ENCODE assay signal across 1 cellular context in genomic region chr12:42482820-42483533, GRCh38.
TF ChIP-seq lines count a peak whose summit lies in the region.

No MANE protein-coding gene starts in this region.

TF ChIP-seq in HEK293, 187 proteins besides CTCF, POLR2A, EP300 and RAD21 (continued from another document and continues in another):
- TF ChIP-seq INSM2 (tag by site-specific recombination; IDR thresholded peaks at IDR 0.05), result 0 out of 2 replicates have a peak, but pooled peaks have one; percentile 13
- TF ChIP-seq ZNF600 (tag by site-specific recombination; IDR thresholded peaks at IDR 0.05), result peak; percentile 34; the same call in 1 of the 2 replicates
- TF ChIP-seq ZNF514 (tag by site-specific recombination; IDR thresholded peaks at IDR 0.05), result no peak
- peak; percentile 75 for TF ChIP-seq ZFP37 (tag by site-specific recombination; IDR thresholded peaks at IDR 0.05)
- TF ChIP-seq ZNF391 (tag by site-specific recombination; IDR thresholded peaks at IDR 0.05; ENCODE audit: borderline replicate concordance, low read depth), result peak; percentile 44; the same call in 1 of the 2 replicates
- TF ChIP-seq ZBTB6 (tag by site-specific recombination; IDR thresholded peaks at IDR 0.05), result peak; percentile 55
- peak; percentile 48; the same call in 1 of the 2 replicates for TF ChIP-seq ZXDB (tag by site-specific recombination; IDR thresholded peaks at IDR 0.05)
- peak; percentile 49; the same call in 1 of the 2 replicates for TF ChIP-seq REST (tag by site-specific recombination; IDR thresholded peaks at IDR 0.05)
- 0 out of 2 replicates have a peak, but pooled peaks have one; percentile 29 for TF ChIP-seq ZNF596 (tag by site-specific recombination; IDR thresholded peaks at IDR 0.05)
- TF ChIP-seq ZNF692 (tag by site-specific recombination; IDR thresholded peaks at IDR 0.05), result peak; percentile 81
- peak; percentile 85 for TF ChIP-seq ZNF2 (tag by site-specific recombination; IDR thresholded peaks at IDR 0.05)
- TF ChIP-seq ZNF843 (tag by site-specific recombination; IDR thresholded peaks at IDR 0.05), result 0 out of 2 replicates have a peak, but pooled peaks have one; percentile 43
- no peak for TF ChIP-seq HOXA7 (CRISPR knock-in tag; IDR thresholded peaks at IDR 0.05; ENCODE audit: borderline replicate concordance)
- peak; percentile 24; the same call in 1 of the 2 replicates for TF ChIP-seq ZBTB44 (tag by site-specific recombination; IDR thresholded peaks at IDR 0.05)
- peak; percentile 38; the same call in 1 of the 2 replicates for TF ChIP-seq KLF17 (tag by site-specific recombination; IDR thresholded peaks at IDR 0.05)
- peak; percentile 22; the same call in 1 of the 2 replicates for TF ChIP-seq ZNF133 (tag by site-specific recombination; IDR thresholded peaks at IDR 0.05)
- TF ChIP-seq ZNF561 (tag by site-specific recombination; IDR thresholded peaks at IDR 0.05; ENCODE audit: borderline replicate concordance), result peak; percentile 58; the same call in 1 of the 2 replicates
- 0 out of 2 replicates have a peak, but pooled peaks have one; percentile 11 for TF ChIP-seq PRDM10 (tag by site-specific recombination; IDR thresholded peaks at IDR 0.05)
- TF ChIP-seq ZBTB48 (tag by site-specific recombination; IDR thresholded peaks at IDR 0.05), result peak; percentile 77
- TF ChIP-seq PATZ1 (tag by site-specific recombination; IDR thresholded peaks at IDR 0.05), result peak; percentile 68
- no peak for TF ChIP-seq ZNF324 (tag by site-specific recombination; IDR thresholded peaks at IDR 0.05)
- peak; percentile 50; the same call in 1 of the 2 replicates for TF ChIP-seq ZNF501 (tag by site-specific recombination; IDR thresholded peaks at IDR 0.05)
- peak; percentile 77; the same call in 1 of the 2 replicates for TF ChIP-seq ZEB2 (tag by site-specific recombination; IDR thresholded peaks at IDR 0.05)
- no peak for TF ChIP-seq ZNF221 (tag by site-specific recombination; IDR thresholded peaks at IDR 0.05; ENCODE audit: borderline replicate concordance)
- 0 out of 2 replicates have a peak, but pooled peaks have one; percentile 29 for TF ChIP-seq HOXC10 (CRISPR knock-in tag; IDR thresholded peaks at IDR 0.05)
- no peak for TF ChIP-seq ZNF623 (tag by site-specific recombination; IDR thresholded peaks at IDR 0.05)
- no peak for TF ChIP-seq ZNF704 (tag by site-specific recombination; IDR thresholded peaks at IDR 0.05)
- 0 out of 2 replicates have a peak, but pooled peaks have one; percentile 2 for TF ChIP-seq PRDM1 (tag by site-specific recombination; IDR thresholded peaks at IDR 0.05)
- TF ChIP-seq ZBTB1 (tag by site-specific recombination; IDR thresholded peaks at IDR 0.05), result no peak
- peak; percentile 35; the same call in 1 of the 2 replicates for TF ChIP-seq ZNF645 (tag by site-specific recombination; IDR thresholded peaks at IDR 0.05)
- no peak; the same call in 1 of the 2 replicates for TF ChIP-seq KLF10 (tag by site-specific recombination; IDR thresholded peaks at IDR 0.05)
- TF ChIP-seq ZNF335 (tag by site-specific recombination; conservative IDR thresholded peaks at IDR 0.05), result peak; percentile 58
- TF ChIP-seq ZNF23 (tag by site-specific recombination; IDR thresholded peaks at IDR 0.05; ENCODE audit: borderline replicate concordance), result no peak
- TF ChIP-seq GLIS1 (tag by site-specific recombination; IDR thresholded peaks at IDR 0.05), result peak; percentile 69
- peak; percentile 79 for TF ChIP-seq ZBTB17 (tag by site-specific recombination; IDR thresholded peaks at IDR 0.05)
- TF ChIP-seq ZBTB26 (tag by site-specific recombination; optimal IDR thresholded peaks at IDR 0.05), result peak; percentile 76
- 0 out of 2 replicates have a peak, but pooled peaks have one; percentile 24 for TF ChIP-seq YY1 (tag by site-specific recombination; IDR thresholded peaks at IDR 0.05)
